In genomic region chr4:40055379-40055872, GRCh38 we compare ENCODE assay signal across 8 cellular contexts. TPM values are rescaled to one million over a fixed set of nuclear protein-coding genes. Genes with fewer than 3 reads are reported as not detected.
A peak's percentile ranks its signal among the peaks of the same experiment; 100 is the strongest.
DNase-seq lines count a peak whose midpoint lies in the region; ATAC-seq, FAIRE-seq and TF ChIP-seq lines count a peak whose summit lies in the region.

No MANE protein-coding gene starts in this region.

- H3K36me3 ChIP-seq in CD8-positive, alpha-beta memory T cell (ENCODE audit: insufficient read depth, low read length): no peaks in the 10 kb centered on the region
- 0 out of 2 replicates have a peak, but pooled peaks cover 6% of the 10 kb centered on the region for H3K36me3 ChIP-seq in HUES48 (ENCODE audit: control insufficient read depth, insufficient read depth, low read length)
- H3K36me3 ChIP-seq in small intestine (ENCODE audit: control insufficient read depth in 2 of 2, insufficient read depth in 2 of 2, low read length in 2 of 2): no peaks in the 10 kb centered on the region

- H3K4me3 ChIP-seq in CD8-positive, alpha-beta memory T cell (ENCODE audit: low read length): peak overlapping the region; percentile 69
- H3K4me3 ChIP-seq in HUES48 (ENCODE audit: low read depth, low read length) (peak overlapping the region; percentile 96), fibroblast of villous mesenchyme (ENCODE audit: low read depth, low read length) (peak overlapping the region; percentile 80), small intestine (ENCODE audit: low read depth in 1 of 2, low read length in 2 of 2) (peak overlapping the region in 1 of 2 donors; percentile 80)

- no peaks in the 10 kb centered on the region for H3K9me3 ChIP-seq in CD8-positive, alpha-beta memory T cell (ENCODE audit: low read length)
- H3K9me3 ChIP-seq in HUES48 (ENCODE audit: control insufficient read depth, insufficient read depth, low read length) (no peaks in the 10 kb centered on the region), small intestine (ENCODE audit: control insufficient read depth, low read depth) (no peaks in the 10 kb centered on the region)

- no peaks in the 10 kb centered on the region for H3K9me3 Mint-ChIP-seq in CD8-positive, alpha-beta memory T cell

- POLR2A ChIA-PET in CD8-positive, alpha-beta memory T cell (lab: Charles Lee): interaction anchor here (1.9 kb wide), 2 partner anchors 254 to 270 kb away, joined by 7 to 13 read pairs; no protein-coding TSS in a partner anchor

- H3K9ac ChIP-seq in HUES48 (ENCODE audit: low read depth, low read length): peak overlapping the region; percentile 95

- no peaks in the 10 kb centered on the region for H3K27me3 Mint-ChIP-seq in CD8-positive, alpha-beta memory T cell

- peaks cover 21% of the 10 kb centered on the region for H3K4me1 ChIP-seq in CD8-positive, alpha-beta memory T cell (ENCODE audit: insufficient read depth, low read length)
- H3K4me1 ChIP-seq in HUES48 (ENCODE audit: control insufficient read depth, insufficient read depth, low read length) (peaks cover 26% of the 10 kb centered on the region), small intestine (ENCODE audit: control insufficient read depth in 2 of 2, insufficient read depth in 1 of 2, low read depth in 1 of 2, low read length in 1 of 2) (no peaks in the 10 kb centered on the region)

- CTCF ChIA-PET in CD8-positive, alpha-beta memory T cell (lab: Charles Lee): interaction anchor here (0.7 to 4.8 kb wide), 16 partner anchors 20 to 842 kb away, joined by 3 to 45 read pairs (median 6); no protein-coding TSS in a partner anchor

- H3K4me3 Mint-ChIP-seq in CD8-positive, alpha-beta memory T cell: peak overlapping the region; percentile 81 to 98 (median 89)

- ATAC-seq in GM18519 (IDR thresholded peaks at IDR 0.05; ENCODE audit: low FRiP score, unreplicated experiment): no peak

- WGBS in small intestine, 3 donors: 2 to 3% (median 3%) methylated on average over 8 of the region's 8 CpGs

- H3K36me3 Mint-ChIP-seq in CD8-positive, alpha-beta memory T cell: peaks cover 0 to 9% (median 0%) of the 10 kb centered on the region in 3 donors

- DNase-seq in CD8-positive, alpha-beta memory T cell: peak in 1 of 5 donors; percentile 54
- DNase-seq in activated CD4-positive, alpha-beta T cell treated with anti-CD3 and anti-CD28 coated beads, Interleukin-2, amount 50 U/mL, for 4 hours: peak; percentile 18 to 25
- no peak for DNase-seq in fibroblast of villous mesenchyme (ENCODE audit: low read depth)
- no peak for DNase-seq in small intestine
- no peak for DNase-seq in glomerular visceral epithelial cell (ENCODE audit: extremely low spot score)
- DNase-seq in GM03348 (ENCODE audit: low spot score): no peak

- H3K4me1 Mint-ChIP-seq in CD8-positive, alpha-beta memory T cell: peaks cover 27 to 39% (median 32%) of the 10 kb centered on the region in 3 donors

- H3K27ac ChIP-seq in CD8-positive, alpha-beta memory T cell (ENCODE audit: low read depth, low read length): peak overlapping the region; percentile 83
- H3K27ac ChIP-seq in HUES48 (ENCODE audit: low read depth, low read length) (peak overlapping the region; percentile 100), small intestine (ENCODE audit: low read depth in 1 of 2, low read length in 1 of 2) (peak overlapping the region; percentile 94 to 100)

- H3K27me3 ChIP-seq in CD8-positive, alpha-beta memory T cell (ENCODE audit: insufficient read depth, low read length, poor library complexity, severe bottlenecking): no peaks in the 10 kb centered on the region
- no peaks in the 10 kb centered on the region for H3K27me3 ChIP-seq in HUES48 (ENCODE audit: control insufficient read depth, insufficient read depth, low read length)
- H3K27me3 ChIP-seq in small intestine (ENCODE audit: control insufficient read depth in 2 of 2, insufficient read depth in 2 of 2, low read length in 2 of 2): no peaks in the 10 kb centered on the region

- FAIRE-seq in small intestine (lab: Jason Lieb, UNC): no peak

- H3K27ac Mint-ChIP-seq in CD8-positive, alpha-beta memory T cell: peak overlapping the region; percentile 84 to 98 (median 92)

- TF ChIP-seq CTCF in fibroblast of villous mesenchyme (IDR thresholded peaks at IDR 0.05; ENCODE audit: insufficient read depth, low read depth, low read length): no peak

RNA-seq across cellular contexts. Expression of gene N4BP2, which starts 1.2 kb away (rescaled TPM):
- 10 to 100 TPM; 18.0 to 21.1 TPM for total RNA-seq in CD8-positive, alpha-beta memory T cell
- 10.3 TPM for polyA plus RNA-seq in CD8-positive, alpha-beta memory T cell
- 8.2 and 8.7 TPM in 2 replicates for total RNA-seq in fibroblast of villous mesenchyme
- polyA plus RNA-seq in small intestine: 1 to 10 TPM; 1.1 to 1.9 (median 1.4) TPM

Comparison
In these comparisons a context has a peak if more than half of its experiments do, and no peak if none do; other contexts are left out.
1. DNase-seq: peak in activated CD4-positive, alpha-beta T cell treated with anti-CD3 and anti-CD28 coated beads, Interleukin-2, amount 50 U/mL, for 4 hours (2 of 2); none in fibroblast of villous mesenchyme (single experiment), small intestine (single experiment), glomerular visceral epithelial cell (single experiment) and GM03348 (single experiment).
2. Peak in every context shown above with its lines, with median percentiles within 50 percentile points of each other: H3K27ac ChIP-seq.